In the genomic region with DNA sequence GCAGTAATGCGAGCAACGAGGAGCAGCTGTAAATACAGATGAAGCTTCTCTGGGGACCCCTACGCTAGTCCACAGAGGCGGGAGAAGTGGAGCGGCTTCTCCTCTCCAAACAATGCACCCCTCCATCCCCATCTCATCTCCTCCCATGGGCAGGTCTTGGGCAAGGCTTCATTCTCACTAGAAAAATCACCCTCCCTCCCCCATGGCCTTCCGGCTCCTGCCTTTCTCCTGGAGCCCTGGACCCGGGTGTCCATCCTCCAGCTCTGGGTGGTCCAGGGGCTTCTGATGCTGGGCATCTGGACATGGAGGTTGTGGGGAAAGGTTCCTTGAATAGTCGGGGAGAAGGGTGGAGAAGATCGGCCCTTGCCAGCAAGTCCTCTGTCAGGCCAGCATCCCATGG, we compare ENCODE assay signal across 1 cellular context.
TF ChIP-seq lines count a peak whose summit lies in the region.

No MANE protein-coding gene starts in this region.

TF ChIP-seq in H1, 55 proteins besides CTCF, POLR2A, EP300 and RAD21:
- TF ChIP-seq SIX5 (IDR thresholded peaks at IDR 0.05; ENCODE audit: low read depth, low read length) (no peak), NRF1 (IDR thresholded peaks at IDR 0.05; ENCODE audit: low read depth, low read length) (no peak)
